Comparison of ENCODE assay signal across 3 cellular contexts in the genomic region with DNA sequence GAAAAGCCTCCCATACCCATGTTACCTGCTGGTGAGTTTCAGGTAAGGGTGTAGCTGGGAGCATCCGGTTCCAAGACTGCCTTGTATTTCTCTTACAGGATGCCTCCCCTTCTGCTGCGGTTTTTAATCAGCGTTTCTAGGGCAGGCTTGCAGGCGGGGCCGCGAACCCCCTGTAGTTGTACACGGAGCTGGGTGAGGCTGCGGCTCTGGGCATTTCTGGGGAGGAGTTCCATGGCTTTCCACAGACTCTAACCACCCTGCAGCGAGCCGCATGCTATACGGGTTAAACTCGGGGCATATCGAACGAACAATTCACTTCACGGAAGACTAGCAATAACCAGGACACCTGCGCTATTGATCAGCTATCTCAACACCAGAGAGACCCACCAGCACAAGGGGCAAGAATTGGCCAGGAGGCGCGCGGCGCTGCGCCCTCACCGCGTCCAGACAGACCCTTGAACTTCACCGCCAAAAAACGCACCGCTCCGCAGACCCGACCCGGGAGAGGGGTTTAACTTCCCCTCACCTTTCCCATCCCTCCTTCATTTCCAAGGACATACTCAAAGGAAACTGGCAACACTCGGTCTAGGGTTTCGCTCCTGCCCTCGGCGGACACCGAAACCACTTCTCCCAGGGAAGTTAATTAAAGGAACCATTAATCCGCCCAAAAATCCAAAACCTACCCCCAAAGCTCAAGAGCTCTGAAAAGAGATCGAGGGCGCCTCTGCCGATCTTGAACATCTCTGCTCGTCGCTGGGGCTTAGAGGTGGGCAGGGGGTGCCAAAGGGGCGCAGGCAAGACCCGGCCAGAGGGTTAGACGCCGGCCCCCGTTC.
TF ChIP-seq lines count a peak whose summit lies in the region.

No MANE protein-coding gene starts in this region.

TF ChIP-seq in SK-N-SH, 30 proteins besides CTCF, POLR2A, EP300 and RAD21:
- TF ChIP-seq RFX5 (IDR thresholded peaks at IDR 0.05; ENCODE audit: low read length) (no peak), YY1 (IDR thresholded peaks at IDR 0.05; ENCODE audit: low read depth) (no peak), NFIC (IDR thresholded peaks at IDR 0.05; ENCODE audit: borderline replicate concordance) (no peak), EZH2phosphoT487 (IDR thresholded peaks at IDR 0.05; ENCODE audit: borderline replicate concordance, low read depth) (peak; percentile 12; the same call in 1 of the 2 replicates)

TF ChIP-seq in SK-N-SH treated with all-trans-retinoic acid at 6 μM for 48 hours, 23 proteins besides CTCF, POLR2A, EP300 and RAD21:
- no peak for TF ChIP-seq SNAI2 (CRISPR knock-in tag; IDR thresholded peaks at IDR 0.05)
- TF ChIP-seq PPARA (CRISPR knock-in tag; IDR thresholded peaks at IDR 0.05; ENCODE audit: borderline replicate concordance), result no peak
- TF ChIP-seq ZNF70 (CRISPR knock-in tag; IDR thresholded peaks at IDR 0.05), result no peak

TF ChIP-seq in H1, 55 proteins besides CTCF, POLR2A, EP300 and RAD21:
- no peak for TF ChIP-seq KDM5A (IDR thresholded peaks at IDR 0.05; ENCODE audit: low read length)
- TF ChIP-seq, protein P1, sequence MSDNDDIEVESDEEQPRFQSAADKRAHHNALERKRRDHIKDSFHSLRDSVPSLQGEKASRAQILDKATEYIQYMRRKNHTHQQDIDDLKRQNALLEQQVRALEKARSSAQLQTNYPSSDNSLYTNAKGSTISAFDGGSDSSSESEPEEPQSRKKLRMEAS (IDR thresholded peaks at IDR 0.05), result no peak; the same call in 1 of the 2 replicates
- TF ChIP-seq TAF7 (optimal IDR thresholded peaks at IDR 0.05; ENCODE audit: borderline replicate concordance, low read depth, low read length), result no peak
- TF ChIP-seq MAFK (IDR thresholded peaks at IDR 0.05; ENCODE audit: low read depth, low read length), result no peak
- TF ChIP-seq RNF2 (IDR thresholded peaks at IDR 0.05; ENCODE audit: borderline replicate concordance, low read depth, low read length, missing control alignments, poor library complexity, severe bottlenecking), result peak; percentile 67
- no peak for TF ChIP-seq NANOG (IDR thresholded peaks at IDR 0.05; ENCODE audit: insufficient read depth, low read depth, low read length, poor library complexity, severe bottlenecking)
- no peak for TF ChIP-seq TEAD4 (IDR thresholded peaks at IDR 0.05; ENCODE audit: low read depth, low read length)
- peak; percentile 80 for TF ChIP-seq EZH2 (IDR thresholded peaks at IDR 0.05; ENCODE audit: low read depth, low read length, severe bottlenecking)
- TF ChIP-seq SP4 (IDR thresholded peaks at IDR 0.05; ENCODE audit: low read length), result no peak
- no peak for TF ChIP-seq SIRT6 (IDR thresholded peaks at IDR 0.05; ENCODE audit: low read length)
- TF ChIP-seq BRCA1 (IDR thresholded peaks at IDR 0.05; ENCODE audit: low read depth, low read length), result no peak
- TF ChIP-seq, protein P2, sequence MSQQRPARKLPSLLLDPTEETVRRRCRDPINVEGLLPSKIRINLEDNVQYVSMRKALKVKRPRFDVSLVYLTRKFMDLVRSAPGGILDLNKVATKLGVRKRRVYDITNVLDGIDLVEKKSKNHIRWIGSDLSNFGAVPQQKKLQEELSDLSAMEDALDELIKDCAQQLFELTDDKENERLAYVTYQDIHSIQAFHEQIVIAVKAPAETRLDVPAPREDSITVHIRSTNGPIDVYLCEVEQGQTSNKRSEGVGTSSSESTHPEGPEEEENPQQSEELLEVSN (IDR thresholded peaks at IDR 0.05), result no peak
- TF ChIP-seq, protein P3, sequence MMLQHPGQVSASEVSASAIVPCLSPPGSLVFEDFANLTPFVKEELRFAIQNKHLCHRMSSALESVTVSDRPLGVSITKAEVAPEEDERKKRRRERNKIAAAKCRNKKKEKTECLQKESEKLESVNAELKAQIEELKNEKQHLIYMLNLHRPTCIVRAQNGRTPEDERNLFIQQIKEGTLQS (IDR thresholded peaks at IDR 0.05; ENCODE audit: insufficient read depth, low read depth, low read length), result no peak
- TF ChIP-seq ASH2L (IDR thresholded peaks at IDR 0.05; ENCODE audit: low read length), result peak; percentile 6
- no peak for TF ChIP-seq CREB1 (IDR thresholded peaks at IDR 0.05)
- TF ChIP-seq GTF2F1 (IDR thresholded peaks at IDR 0.05; ENCODE audit: borderline replicate concordance, low read depth, low read length), result no peak
- no peak for TF ChIP-seq BACH1 (IDR thresholded peaks at IDR 0.05; ENCODE audit: low read length)
- TF ChIP-seq RBBP5 (IDR thresholded peaks at IDR 0.05; ENCODE audit: borderline replicate concordance, low read depth, low read length), result 0 out of 2 replicates have a peak, but pooled peaks have one; percentile 19
- TF ChIP-seq FOSL1 (IDR thresholded peaks at IDR 0.05; ENCODE audit: insufficient read depth, low read depth, low read length), result no peak
- peak; percentile 85 for TF ChIP-seq SUZ12 (IDR thresholded peaks at IDR 0.05; ENCODE audit: low read length)
- no peak for TF ChIP-seq CBX8 (IDR thresholded peaks at IDR 0.05; ENCODE audit: borderline replicate concordance, low read depth, low read length)
- TF ChIP-seq CHD1 (IDR thresholded peaks at IDR 0.05; ENCODE audit: low read depth, low read length), result no peak
